8 cellular contexts compared by ENCODE assay signal in the genomic region with DNA sequence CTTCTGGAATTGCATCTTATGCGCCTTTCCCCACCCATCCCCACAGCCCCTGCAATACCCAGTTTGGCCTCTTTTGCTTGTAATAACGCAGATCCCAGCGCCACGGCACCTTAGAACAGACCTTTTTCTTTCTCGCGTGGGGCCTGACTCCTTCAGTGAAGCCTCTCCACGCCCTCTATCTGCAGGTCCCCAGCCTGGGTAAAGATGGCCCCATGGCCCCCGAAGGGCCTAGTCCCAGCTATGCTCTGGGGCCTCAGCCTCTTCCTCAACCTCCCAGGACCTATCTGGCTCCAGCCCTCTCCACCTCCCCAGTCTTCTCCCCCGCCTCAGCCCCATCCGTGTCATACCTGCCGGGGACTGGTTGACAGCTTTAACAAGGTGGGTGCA.
A peak's percentile ranks its signal among the peaks of the same experiment; 100 is the strongest.
DNase-seq lines count a peak whose midpoint lies in the region; ATAC-seq, FAIRE-seq and TF ChIP-seq lines count a peak whose summit lies in the region.

No MANE protein-coding gene starts in this region.

- TF ChIP-seq CTCF in 22Rv1 (IDR thresholded peaks at IDR 0.05) = 0 out of 2 replicates have a peak, but pooled peaks have one; percentile 11

- peak overlapping the region; percentile 95 for H3K27ac ChIP-seq in 22Rv1

- peak overlapping the region; percentile 96 to 99 for H3K4me3 Mint-ChIP-seq in stimulated activated naive B cell treated with anti-CD40 and anti-IgM and Interleukin-4, amounts not matched to agents 10 μg/mL and 1 μg/mL and 100 μg/mL, for 72 hours

- H3K27ac Mint-ChIP-seq in stimulated activated naive B cell treated with anti-CD40 and anti-IgM and Interleukin-4, amounts not matched to agents 10 μg/mL and 1 μg/mL and 100 μg/mL, for 72 hours = peak overlapping the region; percentile 98

- peak; percentile 41 for DNase-seq in activated CD8-positive, alpha-beta memory T cell treated with anti-CD3 and anti-CD28 coated beads, Interleukin-2, amount 50 U/mL, for 4 hours
- DNase-seq in stimulated activated naive B cell treated with anti-CD40 and anti-IgM and Interleukin-4, amounts not matched to agents 10 μg/mL and 1 μg/mL and 100 μg/mL, for 72 hours = no peak
- DNase-seq in GM19239 (ENCODE audit: insufficient read length, low spot score) = no peak
- DNase-seq in cerebellar cortex (ENCODE audit: low spot score) = no peak

- no peaks in the 10 kb centered on the region for H3K27me3 Mint-ChIP-seq in stimulated activated naive B cell treated with anti-CD40 and anti-IgM and Interleukin-4, amounts not matched to agents 10 μg/mL and 1 μg/mL and 100 μg/mL, for 72 hours

- peaks cover 26 to 27% of the 10 kb centered on the region in 2 donors for H3K36me3 Mint-ChIP-seq in stimulated activated naive B cell treated with anti-CD40 and anti-IgM and Interleukin-4, amounts not matched to agents 10 μg/mL and 1 μg/mL and 100 μg/mL, for 72 hours

- FAIRE-seq in GM19239 (lab: Jason Lieb, UNC) = no peak

- peaks cover 21 to 36% of the 10 kb centered on the region in 2 donors for H3K4me1 Mint-ChIP-seq in stimulated activated naive B cell treated with anti-CD40 and anti-IgM and Interleukin-4, amounts not matched to agents 10 μg/mL and 1 μg/mL and 100 μg/mL, for 72 hours

- peak overlapping the region; percentile 81 for H3K4me3 ChIP-seq in iPS-11a (ENCODE audit: low read depth, low read length)

- ATAC-seq in GM19395 (IDR thresholded peaks at IDR 0.05; ENCODE audit: unreplicated experiment) (peak; percentile 2), GM21717 (IDR thresholded peaks at IDR 0.05; ENCODE audit: unreplicated experiment) (no peak)
- no peak for ATAC-seq in stimulated activated naive B cell treated with anti-CD40 and anti-IgM and Interleukin-4, amounts not matched to agents 10 μg/mL and 1 μg/mL and 100 μg/mL, for 72 hours (replicated peaks)

- no peaks in the 10 kb centered on the region for H3K9me3 Mint-ChIP-seq in stimulated activated naive B cell treated with anti-CD40 and anti-IgM and Interleukin-4, amounts not matched to agents 10 μg/mL and 1 μg/mL and 100 μg/mL, for 72 hours
